In the genomic region with DNA sequence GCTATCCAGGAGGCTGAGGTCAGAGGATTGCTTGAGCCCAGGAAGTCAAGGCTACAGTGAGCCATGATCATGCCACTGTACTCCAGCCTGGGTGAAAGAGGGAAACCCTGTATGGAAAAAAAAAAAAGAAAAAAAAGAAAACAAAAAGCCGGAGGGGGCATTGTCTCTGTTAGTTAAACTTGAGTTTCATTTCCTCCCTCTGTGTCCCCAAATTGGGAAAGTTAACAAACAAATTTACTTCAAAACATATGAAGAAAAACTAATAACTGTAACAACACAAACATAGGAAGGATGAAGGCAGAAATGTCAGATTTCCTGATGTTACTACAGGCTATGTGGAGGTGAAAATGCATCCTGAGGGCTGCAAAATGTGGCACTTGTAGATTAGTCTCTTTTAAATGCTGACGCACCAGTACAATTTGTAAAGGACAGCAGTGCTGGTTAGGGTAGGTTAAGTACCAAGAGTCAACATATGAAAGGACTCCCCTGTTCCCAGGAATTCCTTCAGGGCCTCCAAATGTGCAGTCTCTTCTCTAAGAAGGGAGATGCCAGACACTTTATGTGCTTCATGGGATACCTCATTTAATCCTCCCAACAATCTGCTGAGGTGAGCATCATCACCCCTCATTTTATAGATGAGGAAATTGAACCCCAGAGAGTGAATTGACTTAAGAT, we compare ENCODE assay signal across 18 cellular contexts.
"Had no signal": no experiment of that assay in that cellular context is flagged by ENCODE, and none has a peak within 500 bp of the region (broad histone marks: within the 10 kb centered on the region; RNA-seq: fewer than 3 reads in every experiment).

No MANE protein-coding gene starts in this region.

- H3K9me3 Mint-ChIP-seq: activated B cell treated with CpG ODN at 0.5 μM for 24 hours; activated CD4-positive, alpha-beta T cell treated with anti-CD3 and anti-CD28 coated beads, Interleukin-2, amount 10 ng/mL, durations not matched to agents 24 days and 14 days; natural killer cell; type B pancreatic cell had no signal

- H3K4me1 ChIP-seq: foreskin keratinocyte had no signal

- H3K27me3 ChIP-seq: foreskin keratinocyte had no signal

- DNase-seq: activated B cell treated with CpG ODN at 0.5 μM for 24 hours; activated CD4-positive, alpha-beta T cell treated with anti-CD3 and anti-CD28 coated beads, Interleukin-2, amount 10 ng/mL, durations not matched to agents 24 days and 14 days; activated naive CD4-positive, alpha-beta T cell treated with Interleukin-2 at 50 U/mL for 16 hours; activated T-cell treated with anti-CD3 and anti-CD28 coated beads for 4 hours; aorta; cerebellar nuclear complex; effector CD8-positive, alpha-beta T cell; foreskin keratinocyte; glutamatergic neuron; hypothalamus; islet precursor cell; natural killer cell; stimulated activated CD4-positive, alpha-beta T cell treated with anti-CD3 and anti-CD28 coated beads, Interleukin-15, amount 100 ng/mL, for 24 hours; stimulated activated CD4-positive, alpha-beta T cell treated with anti-CD3 and anti-CD28 coated beads, Interleukin-4, amount 100 ng/mL, for 1 hour; stimulated activated naive CD8-positive, alpha-beta T cell treated with anti-CD3 and anti-CD28 coated beads, Interleukin-15, Interleukin-2, amounts not matched to agents 100 U/mL and 50 U/mL, for 24 hours; T-helper 2 cell had no signal

- H3K4me3 Mint-ChIP-seq: activated B cell treated with CpG ODN at 0.5 μM for 24 hours; activated CD4-positive, alpha-beta T cell treated with anti-CD3 and anti-CD28 coated beads, Interleukin-2, amount 10 ng/mL, durations not matched to agents 24 days and 14 days; natural killer cell; type B pancreatic cell had no signal

- H3K27ac Mint-ChIP-seq: activated B cell treated with CpG ODN at 0.5 μM for 24 hours; activated CD4-positive, alpha-beta T cell treated with anti-CD3 and anti-CD28 coated beads, Interleukin-2, amount 10 ng/mL, durations not matched to agents 24 days and 14 days; natural killer cell; type B pancreatic cell had no signal

- ATAC-seq: foreskin keratinocyte; natural killer cell; stimulated activated naive CD8-positive, alpha-beta T cell treated with anti-CD3 and anti-CD28 coated beads, Interleukin-15, Interleukin-2, amounts not matched to agents 100 U/mL and 50 U/mL, for 24 hours had no signal

- H3K4me1 Mint-ChIP-seq: natural killer cell had no signal

- H3K27ac ChIP-seq: foreskin keratinocyte had no signal

- FAIRE-seq: TTC549 had no signal

- H3K27me3 Mint-ChIP-seq: activated B cell treated with CpG ODN at 0.5 μM for 24 hours; activated CD4-positive, alpha-beta T cell treated with anti-CD3 and anti-CD28 coated beads, Interleukin-2, amount 10 ng/mL, durations not matched to agents 24 days and 14 days; type B pancreatic cell had no signal
